In the genomic region with DNA sequence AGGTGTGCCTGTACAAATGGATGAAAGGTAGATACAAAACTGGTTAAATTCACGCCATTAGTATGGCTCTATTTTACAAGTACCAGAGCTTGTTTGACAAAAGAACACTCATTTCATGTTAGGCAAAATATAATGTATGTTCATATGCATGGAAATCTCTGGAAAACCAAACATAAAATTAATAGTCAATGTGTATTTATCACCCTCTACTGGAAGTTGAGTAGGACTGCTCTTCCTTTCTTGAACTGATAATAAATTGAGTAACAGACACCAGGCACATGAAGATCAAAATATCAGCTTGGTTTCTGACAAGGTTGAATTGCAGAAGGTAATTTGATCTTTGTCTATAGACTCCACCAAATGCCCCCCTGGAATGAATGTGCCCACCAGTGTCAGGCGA, we compare ENCODE assay signal across 20 cellular contexts. TPM values are rescaled to one million over a fixed set of nuclear protein-coding genes. Genes with fewer than 3 reads are reported as not detected.
DNase-seq lines count a peak whose midpoint lies in the region; ATAC-seq, FAIRE-seq and TF ChIP-seq lines count a peak whose summit lies in the region.
"Had no signal": no experiment of that assay in that cellular context is flagged by ENCODE, and none has a peak within 500 bp of the region (broad histone marks: within the 10 kb centered on the region; RNA-seq: fewer than 3 reads in every experiment).

No MANE protein-coding gene starts in this region.

- H3K4me3 Mint-ChIP-seq in T-cell: no peak overlapping the region
- H3K4me3 Mint-ChIP-seq: activated CD4-positive, alpha-beta memory T cell treated with anti-CD3 and anti-CD28 coated beads for 36 hours; activated naive CD8-positive, alpha-beta T cell treated with anti-CD3 and anti-CD28 coated beads, Interleukin-2, amount 10 ng/mL, durations not matched to agents 7 days and 5 days; activated T-cell treated with anti-CD3 and anti-CD28 coated beads, Interleukin-2, amount 50 U/mL, for 72 hours had no signal

- ATAC-seq in T-cell (replicated peaks in 1 of 4): no peak
- ATAC-seq in activated CD4-positive, CD25-positive, alpha-beta regulatory T cell treated with anti-CD3 and anti-CD28 coated beads, Interleukin-2, amount 50 U/mL, for 24 hours: no peak
- ATAC-seq: activated T-cell treated with anti-CD3 and anti-CD28 coated beads, Interleukin-2, amount 50 U/mL, for 72 hours; gastroesophageal sphincter; sciatic nerve had no signal

- H3K36me3 ChIP-seq in bronchial epithelial cell (ENCODE audit: control insufficient read depth, insufficient read depth, low read length): no peaks in the 10 kb centered on the region
- H3K36me3 ChIP-seq: gastroesophageal sphincter, Peyer's patch, vagina had no signal

- DNase-seq in AG09309 (ENCODE audit: low read depth): no peak
- DNase-seq in bronchial epithelial cell (ENCODE audit: low read depth): peak; percentile 25
- DNase-seq in iris pigment epithelial cell (ENCODE audit: low read depth): peak; percentile 33
- DNase-seq in NCI-H2081 treated with DMSO at 0.1 percent for 48 hours (lab: John Stamatoyannopoulos, UW): no peak
- DNase-seq in T-cell: no peak
- no peak for DNase-seq in DMS53 treated with DMSO at 0.1 percent for 48 hours (lab: John Stamatoyannopoulos, UW; ENCODE audit: unreplicated experiment)
- DNase-seq: activated CD4-positive, alpha-beta memory T cell treated with anti-CD3 and anti-CD28 coated beads for 36 hours; activated naive CD8-positive, alpha-beta T cell treated with anti-CD3 and anti-CD28 coated beads, Interleukin-2, amount 10 ng/mL, durations not matched to agents 7 days and 5 days; activated T-cell treated with anti-CD3 and anti-CD28 coated beads, Interleukin-2, amount 50 U/mL, for 72 hours; AML-193; Caco-2; caudate nucleus; effector memory CD4-positive, alpha-beta T cell; Peyer's patch; stimulated activated CD4-positive, alpha-beta T cell treated with anti-CD3 and anti-CD28 coated beads, Interleukin-2, amount 100 ng/mL, for 24 hours had no signal

- no peaks in the 10 kb centered on the region for H3K36me3 Mint-ChIP-seq in T-cell
- H3K36me3 Mint-ChIP-seq: activated CD4-positive, alpha-beta memory T cell treated with anti-CD3 and anti-CD28 coated beads for 36 hours; activated naive CD8-positive, alpha-beta T cell treated with anti-CD3 and anti-CD28 coated beads, Interleukin-2, amount 10 ng/mL, durations not matched to agents 7 days and 5 days had no signal

- CTCF ChIA-PET in T-cell (lab: Charles Lee): no interaction called here

- no peak for FAIRE-seq in bronchial epithelial cell (lab: Jason Lieb, UNC)

- peaks cover 0 to 5% (median 0%) of the 10 kb centered on the region in 3 donors for H3K9me3 Mint-ChIP-seq in T-cell
- H3K9me3 Mint-ChIP-seq: activated CD4-positive, alpha-beta memory T cell treated with anti-CD3 and anti-CD28 coated beads for 36 hours; activated naive CD8-positive, alpha-beta T cell treated with anti-CD3 and anti-CD28 coated beads, Interleukin-2, amount 10 ng/mL, durations not matched to agents 7 days and 5 days; activated T-cell treated with anti-CD3 and anti-CD28 coated beads, Interleukin-2, amount 50 U/mL, for 72 hours had no signal

- H3K4me3 ChIP-seq in AG09309 (ENCODE audit: control insufficient read depth, low read depth, low read length) (no peak overlapping the region), bronchial epithelial cell (ENCODE audit: low read depth, low read length) (no peak overlapping the region)
- H3K4me3 ChIP-seq: gastroesophageal sphincter, Peyer's patch, vagina had no signal

- peak; percentile 25 for TF ChIP-seq CTCF in AG09309 (IDR thresholded peaks at IDR 0.05; ENCODE audit: control insufficient read depth, insufficient read depth, low read depth, low read length, missing control alignments)
- TF ChIP-seq CTCF in LNCAP (IDR thresholded peaks at IDR 0.05): peak; percentile 29; the same call in 1 of the 2 replicates
- TF ChIP-seq CTCF in bronchial epithelial cell (IDR thresholded peaks at IDR 0.05; ENCODE audit: insufficient read depth, low read length, severe bottlenecking): no peak

- POLR2A ChIA-PET in T-cell (lab: Charles Lee): no interaction called here

- H3K4me1 Mint-ChIP-seq in T-cell: no peaks in the 10 kb centered on the region

- no peaks in the 10 kb centered on the region for H3K27me3 ChIP-seq in bronchial epithelial cell (ENCODE audit: control insufficient read depth, insufficient read depth, low read length)
- H3K27me3 ChIP-seq: gastroesophageal sphincter, Peyer's patch, vagina had no signal

- no peak overlapping the region for H3K27ac Mint-ChIP-seq in T-cell
- H3K27ac Mint-ChIP-seq: activated CD4-positive, alpha-beta memory T cell treated with anti-CD3 and anti-CD28 coated beads for 36 hours; activated naive CD8-positive, alpha-beta T cell treated with anti-CD3 and anti-CD28 coated beads, Interleukin-2, amount 10 ng/mL, durations not matched to agents 7 days and 5 days; activated T-cell treated with anti-CD3 and anti-CD28 coated beads, Interleukin-2, amount 50 U/mL, for 72 hours had no signal

- peaks cover 0 to 3% of the 10 kb centered on the region in 2 donors for H3K27me3 Mint-ChIP-seq in T-cell

RNA-seq across cellular contexts. Expression of gene AKR1B1, which starts 19.8 kb away (rescaled TPM):
- total RNA-seq in bronchial epithelial cell (77.1 and 102 TPM in 2 replicates), T-cell (10 to 100 TPM; 64.3 to 92.4 (median 85.3) TPM)

RNA-seq across cellular contexts. Expression of gene AKR1B10, which starts 48.7 kb away (rescaled TPM):
- 6.5 and 11.1 TPM in 2 replicates for total RNA-seq in bronchial epithelial cell
- total RNA-seq in T-cell: under 1 TPM in 2 of 5 donors, not detected in 3; 0.32 to 0.33 TPM
- total RNA-seq: activated CD4-positive, alpha-beta memory T cell treated with anti-CD3 and anti-CD28 coated beads for 36 hours; activated naive CD8-positive, alpha-beta T cell treated with anti-CD3 and anti-CD28 coated beads, Interleukin-2, amount 10 ng/mL, durations not matched to agents 7 days and 5 days; activated T-cell treated with anti-CD3 and anti-CD28 coated beads, Interleukin-2, amount 50 U/mL, for 72 hours had no signal

Comparison
In these comparisons a context has a peak if more than half of its experiments do, and no peak if none do; other contexts are left out.
1. DNase-seq: peak in bronchial epithelial cell (single experiment) and iris pigment epithelial cell (single experiment); none in AG09309 (single experiment), NCI-H2081 treated with DMSO at 0.1 percent for 48 hours (single experiment), T-cell (0 of 34) and DMS53 treated with DMSO at 0.1 percent for 48 hours (single experiment).